In genomic region chr14:68730367-68730766, GRCh38 we compare ENCODE assay signal across 22 cellular contexts.
DNase-seq lines count a peak whose midpoint lies in the region; ATAC-seq and TF ChIP-seq lines count a peak whose summit lies in the region.
"Had no signal": no experiment of that assay in that cellular context is flagged by ENCODE, and none has a peak within 500 bp of the region (broad histone marks: within the 10 kb centered on the region; RNA-seq: fewer than 3 reads in every experiment).

No MANE protein-coding gene starts in this region.

- peak overlapping the region; percentile 35 for H3K27ac Mint-ChIP-seq in activated CD4-positive, alpha-beta T cell treated with anti-CD3 and anti-CD28 coated beads, Interleukin-2, amount 10 ng/mL, durations not matched to agents 24 days and 14 days
- H3K27ac Mint-ChIP-seq in activated CD4-positive, alpha-beta T cell treated with anti-CD3 and anti-CD28 coated beads for 36 hours, result no peak overlapping the region
- peak overlapping the region; percentile 35 to 94 (median 81) for H3K27ac Mint-ChIP-seq in naive B cell
- H3K27ac Mint-ChIP-seq: T-cell had no signal

- ATAC-seq in activated CD4-positive, alpha-beta T cell treated with anti-CD3 and anti-CD28 coated beads for 36 hours, result no peak
- ATAC-seq in gastroesophageal sphincter (no peak), naive B cell (ENCODE audit: low read depth in 2 of 2) (no peak), HG03342 (IDR thresholded peaks at IDR 0.05; ENCODE audit: unreplicated experiment) (no peak), GM19324 (IDR thresholded peaks at IDR 0.05; ENCODE audit: low FRiP score, unreplicated experiment) (no peak), HG02678 (IDR thresholded peaks at IDR 0.05; ENCODE audit: unreplicated experiment) (no peak)
- ATAC-seq: T-cell had no signal

- TF ChIP-seq EP300 in gastroesophageal sphincter (IDR thresholded peaks at IDR 0.05), result no peak

- intact Hi-C loops in activated CD4-positive, alpha-beta T cell treated with anti-CD3 and anti-CD28 coated beads, Interleukin-2, amount 10 ng/mL, durations not matched to agents 24 days and 14 days (cut with micrococcal nuclease), result no loop called here
- intact Hi-C loops in activated CD4-positive, alpha-beta T cell treated with anti-CD3 and anti-CD28 coated beads for 36 hours (cut with DNase I, micrococcal nuclease), result loop anchor here in 1 of 2 experiments (5.0 kb wide), 2 partner anchors 43 to 57 kb away; no protein-coding TSS in a partner anchor

- H3K27me3 Mint-ChIP-seq in activated CD4-positive, alpha-beta T cell treated with anti-CD3 and anti-CD28 coated beads, Interleukin-2, amount 10 ng/mL, durations not matched to agents 24 days and 14 days, result no peaks in the 10 kb centered on the region
- H3K27me3 Mint-ChIP-seq in activated CD4-positive, alpha-beta T cell treated with anti-CD3 and anti-CD28 coated beads for 36 hours, result no peaks in the 10 kb centered on the region
- H3K27me3 Mint-ChIP-seq in naive B cell, result no peaks in the 10 kb centered on the region
- H3K27me3 Mint-ChIP-seq: T-cell had no signal

- POLR2A ChIA-PET in activated CD4-positive, alpha-beta T cell treated with anti-CD3 and anti-CD28 coated beads for 36 hours (lab: Charles Lee), result no interaction called here

- H3K4me3 ChIP-seq in gastroesophageal sphincter, result no peak overlapping the region
- H3K4me3 ChIP-seq: lung, tibial artery had no signal

- no peak for TF ChIP-seq CTCF in gastroesophageal sphincter (IDR thresholded peaks at IDR 0.05)

- H3K4me3 Mint-ChIP-seq in activated CD4-positive, alpha-beta T cell treated with anti-CD3 and anti-CD28 coated beads, Interleukin-2, amount 10 ng/mL, durations not matched to agents 24 days and 14 days, result no peak overlapping the region
- no peak overlapping the region for H3K4me3 Mint-ChIP-seq in activated CD4-positive, alpha-beta T cell treated with anti-CD3 and anti-CD28 coated beads for 36 hours
- peak overlapping the region in 6 of 8 donors; percentile 23 to 80 (median 65) for H3K4me3 Mint-ChIP-seq in naive B cell
- H3K4me3 Mint-ChIP-seq: T-cell had no signal

- TF ChIP-seq POLR2A in gastroesophageal sphincter (IDR thresholded peaks at IDR 0.05), result no peak

- H3K4me1 ChIP-seq in gastroesophageal sphincter, result peaks cover 0 to 58% (median 2%) of the 10 kb centered on the region in 3 donors
- H3K4me1 ChIP-seq: BE2C had no signal

- H3K4me1 Mint-ChIP-seq in activated CD4-positive, alpha-beta T cell treated with anti-CD3 and anti-CD28 coated beads, Interleukin-2, amount 10 ng/mL, durations not matched to agents 24 days and 14 days, result peaks cover 57% of the 10 kb centered on the region
- peaks cover 58% of the 10 kb centered on the region for H3K4me1 Mint-ChIP-seq in activated CD4-positive, alpha-beta T cell treated with anti-CD3 and anti-CD28 coated beads for 36 hours
- peaks cover 58 to 84% (median 76%) of the 10 kb centered on the region in 3 donors for H3K4me1 Mint-ChIP-seq in naive B cell

- CTCF ChIA-PET in activated CD4-positive, alpha-beta T cell treated with anti-CD3 and anti-CD28 coated beads for 36 hours (lab: Charles Lee), result interaction anchor here (1.0 to 1.3 kb wide), 2 partner anchors 12 to 77 kb away, joined by 3 to 8 read pairs; no protein-coding TSS in a partner anchor

- H3K9me3 Mint-ChIP-seq in activated CD4-positive, alpha-beta T cell treated with anti-CD3 and anti-CD28 coated beads, Interleukin-2, amount 10 ng/mL, durations not matched to agents 24 days and 14 days, result no peaks in the 10 kb centered on the region
- H3K9me3 Mint-ChIP-seq in activated CD4-positive, alpha-beta T cell treated with anti-CD3 and anti-CD28 coated beads for 36 hours (ENCODE audit: low read depth), result no peaks in the 10 kb centered on the region
- peaks cover 0 to 5% (median 0%) of the 10 kb centered on the region in 7 donors for H3K9me3 Mint-ChIP-seq in naive B cell
- H3K9me3 Mint-ChIP-seq: T-cell had no signal

- 32 to 80% methylated on average over 1 to 2 of the region's 2 CpGs for WGBS in gastroesophageal sphincter (ENCODE audit: low coverage in 1 of 2), 2 donors

- no peaks in the 10 kb centered on the region for H3K36me3 ChIP-seq in gastroesophageal sphincter
- H3K36me3 ChIP-seq: BE2C, tibial artery had no signal

- H3K9me3 ChIP-seq in gastroesophageal sphincter, result no peaks in the 10 kb centered on the region
- H3K9me3 ChIP-seq: BE2C, tibial artery had no signal

- no peak for DNase-seq in activated CD4-positive, alpha-beta T cell treated with anti-CD3 and anti-CD28 coated beads, Interleukin-2, amount 10 ng/mL, durations not matched to agents 24 days and 14 days
- no peak for DNase-seq in activated CD4-positive, alpha-beta T cell treated with anti-CD3 and anti-CD28 coated beads for 36 hours
- DNase-seq in naive B cell, result no peak
- no peak for DNase-seq in substantia nigra (lab: John Stamatoyannopoulos, UW)
- DNase-seq: activated gamma-delta T cell; BE2C; DMS 273 treated with DMSO at 0.1 percent for 48 hours; MV-4-11; NCI-H1930; NCI-H510A; SHP77; stimulated activated CD4-positive, alpha-beta T cell treated with anti-CD3 and anti-CD28 coated beads, Interleukin-4, amount 100 ng/mL, for 1 hour; T-cell; tibial artery had no signal

- H3K27ac ChIP-seq in gastroesophageal sphincter, result peak overlapping the region in 3 of 4 donors; percentile 32 to 55 (median 51)
- H3K27ac ChIP-seq in substantia nigra (ENCODE audit: low read depth, low read length, poor library complexity, severe bottlenecking), result peak overlapping the region; percentile 18
- H3K27ac ChIP-seq: 22Rv1, epithelial cell of prostate, HL-60, tibial artery had no signal

- no peaks in the 10 kb centered on the region for H3K36me3 Mint-ChIP-seq in activated CD4-positive, alpha-beta T cell treated with anti-CD3 and anti-CD28 coated beads, Interleukin-2, amount 10 ng/mL, durations not matched to agents 24 days and 14 days (ENCODE audit: low read depth)
- peaks cover 1% of the 10 kb centered on the region for H3K36me3 Mint-ChIP-seq in activated CD4-positive, alpha-beta T cell treated with anti-CD3 and anti-CD28 coated beads for 36 hours (ENCODE audit: low read depth)
- no peaks in the 10 kb centered on the region for H3K36me3 Mint-ChIP-seq in naive B cell
- H3K36me3 Mint-ChIP-seq: T-cell had no signal

- no peaks in the 10 kb centered on the region for H3K27me3 ChIP-seq in gastroesophageal sphincter
- H3K27me3 ChIP-seq: BE2C, tibial artery had no signal

Comparison
In these comparisons a context has a peak if more than half of its experiments do, and no peak if none do; other contexts are left out.
1. H3K4me3 Mint-ChIP-seq: peak in naive B cell (6 of 8); none in activated CD4-positive, alpha-beta T cell treated with anti-CD3 and anti-CD28 coated beads, Interleukin-2, amount 10 ng/mL, durations not matched to agents 24 days and 14 days (single experiment) and activated CD4-positive, alpha-beta T cell treated with anti-CD3 and anti-CD28 coated beads for 36 hours (single experiment).